8 cellular contexts compared by ENCODE assay signal in the genomic region with DNA sequence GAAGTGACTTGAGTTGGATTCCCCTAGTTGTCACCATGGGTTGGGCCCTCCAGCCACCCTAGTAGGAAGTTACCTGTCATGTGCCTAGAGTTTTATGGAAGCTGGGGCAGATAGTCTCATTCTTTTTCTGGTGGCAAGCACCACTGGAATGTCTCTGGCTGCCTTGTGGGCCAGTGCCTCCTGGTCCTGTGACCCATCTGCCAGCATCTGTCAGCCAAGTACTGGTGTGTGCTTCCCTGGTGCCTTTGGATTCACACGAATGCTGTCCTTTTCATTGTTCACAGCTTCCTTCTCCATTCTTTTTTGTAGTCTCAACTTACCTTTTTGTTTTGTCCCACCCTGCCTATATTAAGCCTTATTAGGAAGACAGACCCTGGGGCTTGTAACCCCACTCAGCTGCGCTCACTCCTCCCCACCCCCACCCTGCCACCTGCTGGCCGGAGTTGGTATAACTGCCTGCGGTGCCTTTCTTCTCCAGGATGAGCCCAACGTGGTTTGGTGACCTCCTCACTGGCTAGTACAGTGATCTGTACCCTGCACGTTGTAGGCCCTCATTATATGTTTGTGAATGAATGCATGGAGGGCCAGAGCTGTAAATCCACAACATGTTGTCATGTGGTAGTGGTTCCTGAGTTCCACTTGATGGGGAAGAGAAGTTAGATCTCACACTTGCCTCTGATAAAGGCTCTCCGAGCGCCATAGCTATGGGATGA.
A peak's percentile ranks its signal among the peaks of the same experiment; 100 is the strongest.
DNase-seq lines count a peak whose midpoint lies in the region; ATAC-seq and TF ChIP-seq lines count a peak whose summit lies in the region.

No MANE protein-coding gene starts in this region.

- no peaks in the 10 kb centered on the region for H3K36me3 ChIP-seq in psoas muscle (ENCODE audit: insufficient read depth in 1 of 2, low read depth in 1 of 2)

- H3K27ac ChIP-seq in psoas muscle = peak overlapping the region; percentile 3

- peaks cover 58% of the 10 kb centered on the region for H3K4me1 ChIP-seq in psoas muscle

- WGBS in psoas muscle, 3 donors = 26 to 29% (median 27%) methylated on average over 8 of the region's 8 CpGs

- no peak overlapping the region for H3K4me3 ChIP-seq in fibroblast of villous mesenchyme (ENCODE audit: low read depth, low read length)
- H3K4me3 ChIP-seq in psoas muscle = peak overlapping the region; percentile 71

- H3K9me3 ChIP-seq in psoas muscle = no peaks in the 10 kb centered on the region

- no peaks in the 10 kb centered on the region for H3K27me3 ChIP-seq in psoas muscle (ENCODE audit: insufficient read depth in 3 of 3, low read length in 2 of 3)

- DNase-seq in NCI-H510A treated with DMSO at 0.1 percent for 48 hours (lab: John Stamatoyannopoulos, UW) = peak; percentile 49
- no peak for DNase-seq in NCI-H510A (lab: John Stamatoyannopoulos, UW)
- peak; percentile 27 for DNase-seq in NCI-H748 (lab: John Stamatoyannopoulos, UW; ENCODE audit: unreplicated experiment)
- peak; percentile 46 for DNase-seq in activated T-cell treated with anti-CD3 and anti-CD28 coated beads for 48 hours (ENCODE audit: low read depth)
- peak; percentile 59 for DNase-seq in fibroblast of villous mesenchyme (ENCODE audit: low read depth)
- peak; percentile 65 to 79 for DNase-seq in psoas muscle
- no peak for DNase-seq in NOMO-1 treated with dmso at 0.1 percent for 144 hours (lab: John Stamatoyannopoulos, UW; ENCODE audit: unreplicated experiment)

- intact Hi-C loops in psoas muscle (cut with DNase I) = loop anchor here (2.0 to 5.0 kb wide), 7 partner anchors 34 to 131 kb away; no protein-coding TSS in a partner anchor

- ATAC-seq in psoas muscle (peak; percentile 43 to 69 (median 60)), GM21515 (IDR thresholded peaks at IDR 0.05; ENCODE audit: unreplicated experiment) (no peak)

- peak; percentile 98 for TF ChIP-seq CTCF in fibroblast of villous mesenchyme (IDR thresholded peaks at IDR 0.05; ENCODE audit: insufficient read depth, low read depth, low read length)
- peak; percentile 90 for TF ChIP-seq CTCF in psoas muscle (IDR thresholded peaks at IDR 0.05)

Comparison
In these comparisons a context has a peak if more than half of its experiments do, and no peak if none do; other contexts are left out.
1. DNase-seq: peak in NCI-H510A treated with DMSO at 0.1 percent for 48 hours (single experiment), NCI-H748 (single experiment), activated T-cell treated with anti-CD3 and anti-CD28 coated beads for 48 hours (single experiment), fibroblast of villous mesenchyme (single experiment) and psoas muscle (2 of 2); none in NCI-H510A (single experiment) and NOMO-1 treated with dmso at 0.1 percent for 144 hours (single experiment).